Comparison of ENCODE assay signal across 8 cellular contexts in the genomic region with DNA sequence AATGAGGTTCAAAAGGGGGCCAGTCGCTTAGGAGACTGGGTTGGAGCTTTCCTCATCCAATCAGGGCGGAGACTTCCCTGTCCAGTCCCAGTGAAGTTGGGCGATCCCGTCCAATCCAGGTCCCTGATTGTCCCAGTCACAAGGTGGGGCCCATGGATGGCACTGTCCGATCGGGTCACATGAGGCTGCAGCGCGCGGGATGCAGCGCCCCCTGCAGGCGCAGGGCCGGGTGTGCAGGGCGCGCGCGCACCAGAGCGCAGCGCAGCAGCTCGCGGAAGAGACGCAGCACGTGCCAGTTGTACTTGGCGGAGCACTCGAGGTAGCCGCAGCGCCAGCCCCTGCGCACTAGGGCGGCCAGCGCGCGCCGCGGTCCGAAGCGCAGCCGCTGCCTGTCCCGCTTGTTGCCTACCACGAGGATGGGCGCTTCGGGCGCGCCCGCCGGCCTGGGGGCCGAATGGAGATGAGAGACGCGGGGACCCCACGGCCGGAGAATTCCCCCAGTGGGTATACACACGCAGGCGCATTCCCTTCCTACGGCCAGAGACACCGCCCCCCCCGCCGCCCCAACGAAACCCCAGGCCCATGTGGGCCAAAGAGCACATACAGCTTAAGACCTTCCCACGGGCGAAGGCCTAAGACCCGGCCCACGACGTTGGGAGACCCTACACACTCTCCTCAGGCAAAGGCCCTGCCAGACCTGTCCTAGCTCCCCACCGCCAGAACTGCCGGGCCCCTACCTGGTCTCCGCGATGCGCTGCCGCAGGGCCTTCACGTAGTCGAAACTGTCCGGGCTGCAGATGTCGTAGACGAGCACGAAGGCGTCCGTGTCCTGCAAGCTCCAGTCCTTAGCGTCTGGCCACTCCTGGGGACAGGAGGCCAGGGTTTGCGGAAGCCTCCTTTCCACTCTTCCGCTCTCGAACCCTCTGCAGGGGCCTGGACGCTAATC. TPM values are rescaled to one million over a fixed set of nuclear protein-coding genes. Genes with fewer than 3 reads are reported as not detected.
DNase-seq lines count a peak whose midpoint lies in the region; ATAC-seq and TF ChIP-seq lines count a peak whose summit lies in the region.

No MANE protein-coding gene starts in this region.

- peaks cover 79% of the 10 kb centered on the region for H3K4me1 Mint-ChIP-seq in dendritic cell treated with granulocyte-macrophage colony-stimulating factor and Interleukin-4, amounts not matched to agents 40 ng/mL and 50 ng/mL, for 4 days (ENCODE audit: low read depth)

- H3K36me3 Mint-ChIP-seq in dendritic cell treated with granulocyte-macrophage colony-stimulating factor and Interleukin-4, amounts not matched to agents 40 ng/mL and 50 ng/mL, for 4 days (ENCODE audit: low read depth): peaks cover 81% of the 10 kb centered on the region

- intact Hi-C loops in dendritic cell treated with granulocyte-macrophage colony-stimulating factor and Interleukin-4, amounts not matched to agents 40 ng/mL and 50 ng/mL, for 4 days (cut with micrococcal nuclease): loop anchor here (5.0 kb wide), 1 partner anchor 74 kb away; a partner anchor contains a TSS

- no peak overlapping the region for H3K9ac ChIP-seq in mesenchymal stem cell (ENCODE audit: low read length)

- H3K27ac Mint-ChIP-seq in dendritic cell treated with granulocyte-macrophage colony-stimulating factor and Interleukin-4, amounts not matched to agents 40 ng/mL and 50 ng/mL, for 4 days: peak overlapping the region; percentile 82

- no peak overlapping the region for H2AK5ac ChIP-seq in mesenchymal stem cell (ENCODE audit: low read length, severe bottlenecking)

- no peak overlapping the region for H4K91ac ChIP-seq in mesenchymal stem cell (ENCODE audit: low read length)

- no peak overlapping the region for H2BK120ac ChIP-seq in mesenchymal stem cell (ENCODE audit: low read depth, low read length)

- DNase-seq in AG20443 (ENCODE audit: low spot score) (peak; percentile 72), LNCaP clone FGC (ENCODE audit: low read depth) (no peak), mesenchymal stem cell (peak; percentile 10), NCI-H748 treated with DMSO at 0.1 percent for 48 hours (lab: John Stamatoyannopoulos, UW) (no peak), T-helper 9 cell (no peak)

- ATAC-seq in GM19328 (IDR thresholded peaks at IDR 0.05; ENCODE audit: unreplicated experiment): no peak
- no peak for ATAC-seq in HG03196 (IDR thresholded peaks at IDR 0.05; ENCODE audit: unreplicated experiment)

- no peaks in the 10 kb centered on the region for H3K9me3 Mint-ChIP-seq in dendritic cell treated with granulocyte-macrophage colony-stimulating factor and Interleukin-4, amounts not matched to agents 40 ng/mL and 50 ng/mL, for 4 days

- H2AFZ ChIP-seq in mesenchymal stem cell (ENCODE audit: low read depth, low read length): no peak overlapping the region

- H3K4me2 ChIP-seq in mesenchymal stem cell (ENCODE audit: low read length, poor library complexity, severe bottlenecking): no peak overlapping the region

- H3K4me3 ChIP-seq in LNCaP clone FGC (ENCODE audit: low read depth, low read length) (no peak overlapping the region), mesenchymal stem cell (ENCODE audit: insufficient read depth in 1 of 2, low read depth in 1 of 2, low read length in 2 of 2) (no peak overlapping the region)

- peaks cover 21% of the 10 kb centered on the region for H3K79me1 ChIP-seq in mesenchymal stem cell (replicated peaks; ENCODE audit: low read length, poor library complexity, severe bottlenecking)

- no peak overlapping the region for H2BK12ac ChIP-seq in mesenchymal stem cell (ENCODE audit: low read length in 2 of 2)

- H2BK5ac ChIP-seq in mesenchymal stem cell (ENCODE audit: low read depth, low read length, poor library complexity, severe bottlenecking): no peak overlapping the region

- H3K18ac ChIP-seq in mesenchymal stem cell (ENCODE audit: low read depth in 1 of 2, low read length in 2 of 2): no peak overlapping the region

- peaks cover 49% of the 10 kb centered on the region for H3K4me1 ChIP-seq in mesenchymal stem cell (ENCODE audit: control insufficient read depth, insufficient read depth, low read depth, low read length)

- peaks cover 51% of the 10 kb centered on the region for H3K27me3 Mint-ChIP-seq in dendritic cell treated with granulocyte-macrophage colony-stimulating factor and Interleukin-4, amounts not matched to agents 40 ng/mL and 50 ng/mL, for 4 days

- peaks cover 4 to 39% of the 10 kb centered on the region in 2 experiments for H3K36me3 ChIP-seq in mesenchymal stem cell (ENCODE audit: control insufficient read depth in 1 of 2, insufficient read depth in 2 of 2, low read depth in 1 of 2, low read length in 2 of 2)

- H4K8ac ChIP-seq in mesenchymal stem cell (ENCODE audit: low read length): peak overlapping the region; percentile 7

- TF ChIP-seq CTCF in LNCaP clone FGC (IDR thresholded peaks at IDR 0.05; ENCODE audit: control insufficient read depth, extremely low read depth, insufficient read depth): peak; percentile 20; the same call in 1 of the 2 replicates

- no peaks in the 10 kb centered on the region for H3K9me3 ChIP-seq in mesenchymal stem cell (ENCODE audit: control insufficient read depth, low read length)

- H3K4ac ChIP-seq in mesenchymal stem cell (ENCODE audit: low read depth in 1 of 2, low read length in 2 of 2): no peak overlapping the region

- H3K14ac ChIP-seq in mesenchymal stem cell (ENCODE audit: low read length in 2 of 2): no peak overlapping the region

- no peak overlapping the region for H2BK15ac ChIP-seq in mesenchymal stem cell (ENCODE audit: low read depth, poor library complexity, severe bottlenecking)

- H3K4me3 Mint-ChIP-seq in dendritic cell treated with granulocyte-macrophage colony-stimulating factor and Interleukin-4, amounts not matched to agents 40 ng/mL and 50 ng/mL, for 4 days: peak overlapping the region; percentile 64

- no peak overlapping the region for H3K23ac ChIP-seq in mesenchymal stem cell (ENCODE audit: low read length in 2 of 2)

- H3K27me3 ChIP-seq in mesenchymal stem cell (ENCODE audit: control insufficient read depth in 1 of 2, insufficient read depth in 1 of 2, low read length in 2 of 2): peaks cover 31 to 45% of the 10 kb centered on the region in 2 experiments

- no peak overlapping the region for H3K27ac ChIP-seq in mesenchymal stem cell (ENCODE audit: low read length, poor library complexity, severe bottlenecking)

- 72% methylated on average over 80 of the region's 80 CpGs for WGBS in mesenchymal stem cell

RNA-seq across cellular contexts. Expression of a gene that starts 2.1 kb away (rescaled TPM):
- polyA plus RNA-seq in mesenchymal stem cell (2013, experiment 1 of 2): 0.06 TPM
- polyA plus RNA-seq in mesenchymal stem cell (2013, experiment 2 of 2): 0.04 TPM

RNA-seq across cellular contexts. Expression of a gene that starts 6.9 kb away (rescaled TPM):
- polyA plus RNA-seq in mesenchymal stem cell (2013, experiment 1 of 2): 21.8 TPM
- polyA plus RNA-seq in mesenchymal stem cell (2013, experiment 2 of 2): 22.6 TPM

RNA-seq across cellular contexts. Expression of a gene that starts 45.3 kb away (rescaled TPM):
- polyA plus RNA-seq in mesenchymal stem cell (2013, experiment 1 of 2): 174 TPM
- polyA plus RNA-seq in mesenchymal stem cell (2013, experiment 2 of 2): 172 TPM

RNA-seq across cellular contexts. Expression of a gene that starts 45.6 kb away (rescaled TPM):
- polyA plus RNA-seq in mesenchymal stem cell (2013, experiment 1 of 2): 22.5 TPM
- 22.7 TPM for polyA plus RNA-seq in mesenchymal stem cell (2013, experiment 2 of 2)

Comparison
In these comparisons a context has a peak if more than half of its experiments do, and no peak if none do; other contexts are left out.
1. DNase-seq: peak in AG20443 (single experiment) and mesenchymal stem cell (single experiment); none in LNCaP clone FGC (single experiment), NCI-H748 treated with DMSO at 0.1 percent for 48 hours (single experiment) and T-helper 9 cell (single experiment).